In the genomic region with DNA sequence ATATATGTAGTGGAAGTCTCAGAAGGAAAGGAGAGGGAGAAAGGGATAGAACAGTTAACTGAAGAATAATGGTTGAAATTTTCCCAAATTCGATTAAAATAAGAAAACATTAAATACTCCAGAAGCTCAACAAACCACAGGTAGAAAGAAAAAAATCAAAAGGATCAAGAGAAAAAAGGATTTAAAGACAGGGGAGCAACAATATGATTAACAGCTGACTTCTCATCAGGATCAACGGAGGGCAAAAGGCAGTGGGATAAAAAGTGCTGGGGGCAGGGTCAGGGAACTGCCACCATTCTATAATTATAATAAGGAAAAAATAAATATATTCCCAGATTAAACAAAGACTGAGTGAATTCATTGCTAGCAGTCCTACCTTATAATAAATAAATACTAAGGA, we compare ENCODE assay signal across 7 cellular contexts.
"Had no signal": no experiment of that assay in that cellular context is flagged by ENCODE, and none has a peak within 500 bp of the region (broad histone marks: within the 10 kb centered on the region; RNA-seq: fewer than 3 reads in every experiment).

No MANE protein-coding gene starts in this region.

- ATAC-seq: GM12878 had no signal

- FAIRE-seq: GM12878, GM12891, GM12892, GM18507, GM19239 had no signal

- DNase-seq: GDM1, GF-D8 had no signal

- H3K4me3 ChIP-seq: GM12878 had no signal
